11 cellular contexts compared by ENCODE assay signal in genomic region chr5:102666164-102666951, GRCh38.
DNase-seq lines count a peak whose midpoint lies in the region; ATAC-seq, FAIRE-seq and TF ChIP-seq lines count a peak whose summit lies in the region.
"Had no signal": no experiment of that assay in that cellular context is flagged by ENCODE, and none has a peak within 500 bp of the region (broad histone marks: within the 10 kb centered on the region; RNA-seq: fewer than 3 reads in every experiment).

No MANE protein-coding gene starts in this region.

- H3K9me3 ChIP-seq in K562 (replicated peaks; ENCODE audit: control insufficient read depth, insufficient read depth, low read depth, low read length): no peaks in the 10 kb centered on the region
- no peaks in the 10 kb centered on the region for H3K9me3 ChIP-seq in osteoblast (ENCODE audit: low read depth, low read length)
- H3K9me3 ChIP-seq in mucosa of descending colon: no peaks in the 10 kb centered on the region

- no peaks in the 10 kb centered on the region for H3K36me3 ChIP-seq in K562 (ENCODE audit: control insufficient read depth, insufficient read depth, low read length)
- H3K36me3 ChIP-seq in osteoblast (ENCODE audit: insufficient read depth, low read length): no peaks in the 10 kb centered on the region
- no peaks in the 10 kb centered on the region for H3K36me3 ChIP-seq in mucosa of descending colon (ENCODE audit: low read depth)

- POLR2A ChIA-PET in K562 (lab: Yijun Ruan, JAX): interaction anchor here (0.6 kb wide), 1 partner anchor 60 kb away, joined by 3 read pairs; no protein-coding TSS in a partner anchor

- no peak overlapping the region for H3K9ac ChIP-seq in K562 (ENCODE audit: insufficient read depth in 1 of 2, low read depth in 2 of 2, low read length in 2 of 2)

- no peak for TF ChIP-seq POLR2A in K562 (conservative IDR thresholded peaks at IDR 0.05)

- BruUV-seq in K562 (replicated peaks; lab: Mats Ljungman, UMichigan): no TSS peak

- no peaks in the 10 kb centered on the region for H3K9me1 ChIP-seq in K562 (ENCODE audit: control insufficient read depth, insufficient read depth, low read length)

- intact Hi-C loops in K562 (cut with micrococcal nuclease) (no loop called here), mucosa of descending colon (cut with DNase I, micrococcal nuclease) (no loop called here)

- in situ Hi-C loops in K562 (cut with MboI): no loop called here

- H3K4me2 ChIP-seq in K562 (ENCODE audit: insufficient read depth, low read length): no peak overlapping the region
- H3K4me2 ChIP-seq in osteoblast (ENCODE audit: insufficient read depth, low read length): no peak overlapping the region

- no peak for ATAC-seq in K562
- no peak for ATAC-seq in HG02840 (IDR thresholded peaks at IDR 0.05; ENCODE audit: low FRiP score, unreplicated experiment)
- ATAC-seq in mucosa of descending colon: no peak
- ATAC-seq: activated naive CD4-positive, alpha-beta T cell treated with anti-CD3 and anti-CD28 coated beads, Interleukin-2, amount 50 U/mL, for 72 hours had no signal

- H3K4me1 ChIP-seq in K562 (replicated peaks in 1 of 2; ENCODE audit: control insufficient read depth in 2 of 2, insufficient read depth in 2 of 2, low read length in 2 of 2): no peaks in the 10 kb centered on the region; a peak in 1 of 5 replicates
- peaks cover 13% of the 10 kb centered on the region for H3K4me1 ChIP-seq in osteoblast (ENCODE audit: insufficient read depth, low read length)
- no peaks in the 10 kb centered on the region for H3K4me1 ChIP-seq in mucosa of descending colon (ENCODE audit: low read depth)

- H2AFZ ChIP-seq in K562 (ENCODE audit: low read depth, low read length): no peak overlapping the region
- H2AFZ ChIP-seq in osteoblast (ENCODE audit: low read length): no peak overlapping the region

- H4K20me1 ChIP-seq in K562 (replicated peaks; ENCODE audit: control insufficient read depth, insufficient read depth, low read length): no peaks in the 10 kb centered on the region
- H4K20me1 ChIP-seq in osteoblast (ENCODE audit: insufficient read depth, low read length): no peaks in the 10 kb centered on the region

- no peak for TF ChIP-seq RAD21 in K562 (CRISPR knock-in tag; conservative IDR thresholded peaks at IDR 0.05 in 1 of 2, IDR thresholded peaks at IDR 0.05 in 1 of 2)

- TF ChIP-seq CTCF in K562 (IDR thresholded peaks at IDR 0.05 in 2 of 3, conservative IDR thresholded peaks at IDR 0.05 in 1 of 3; ENCODE audit: insufficient read depth in 2 of 3, low read depth in 1 of 3, low read length in 3 of 3) (no peak), osteoblast (IDR thresholded peaks at IDR 0.05; ENCODE audit: extremely low read depth, low read depth, low read length) (no peak), mucosa of descending colon (IDR thresholded peaks at IDR 0.05) (no peak)

- CTCF ChIA-PET in K562 (lab: Yijun Ruan, JAX; ENCODE audit: low intra/inter-chr PET ratio): no interaction called here

- H3K79me2 ChIP-seq in K562 (ENCODE audit: control insufficient read depth, insufficient read depth, low read length): no peaks in the 10 kb centered on the region
- H3K79me2 ChIP-seq in osteoblast (ENCODE audit: insufficient read depth, low read length): no peaks in the 10 kb centered on the region

- H3K4me3 ChIP-seq in K562 (no peak overlapping the region), osteoblast (ENCODE audit: insufficient read depth, low read length) (no peak overlapping the region), mucosa of descending colon (no peak overlapping the region)

- 22% methylated on average over 4 of the region's 4 CpGs for WGBS in K562 (ENCODE audit: insufficient coverage, low coverage, missing lambda C conversion rate)

- peak; percentile 39 for DNase-seq in GM03348 (ENCODE audit: low spot score)
- peak; percentile 36 for DNase-seq in NCI-H2171 (lab: John Stamatoyannopoulos, UW)
- no peak for DNase-seq in K562 (ENCODE audit: extremely low read depth in 1 of 4, low spot score in 3 of 4)
- peak; percentile 23 for DNase-seq in osteoblast (ENCODE audit: insufficient read length, low spot score, missing footprints)
- no peak for DNase-seq in NCI-H2107 (lab: John Stamatoyannopoulos, UW)
- no peak for DNase-seq in mucosa of descending colon
- DNase-seq: activated CD4-positive, alpha-beta T cell treated with anti-CD3 and anti-CD28 coated beads, Interleukin-2, amount 50 U/mL, for 48 hours; NCI-H526; small intestine had no signal

- no peak for FAIRE-seq in K562 (lab: Jason Lieb, UNC)
- FAIRE-seq: small intestine had no signal

- no peak overlapping the region for H3K27ac ChIP-seq in K562 (ENCODE audit: extremely low read depth, low read depth, low read length)
- no peak overlapping the region for H3K27ac ChIP-seq in osteoblast (ENCODE audit: low read depth, low read length)

- TF ChIP-seq EP300 in K562 (IDR thresholded peaks at IDR 0.05; ENCODE audit: low read length): no peak

- no peaks in the 10 kb centered on the region for H3K27me3 ChIP-seq in K562 (ENCODE audit: control insufficient read depth in 2 of 2, insufficient read depth in 2 of 2, low read length in 2 of 2)
- peaks cover 3% of the 10 kb centered on the region for H3K27me3 ChIP-seq in osteoblast (ENCODE audit: insufficient read depth, low read length)

TF ChIP-seq in K562, 482 proteins besides CTCF, POLR2A, EP300 and RAD21:
- peak; percentile 74 for TF ChIP-seq RFX1 (IDR thresholded peaks at IDR 0.05)
- TF ChIP-seq MYNN (IDR thresholded peaks at IDR 0.05): peak; percentile 91
- no peak for TF ChIP-seq MYNN (CRISPR knock-in tag; IDR thresholded peaks at IDR 0.05)
- no peak for TF ChIP-seq PRMT5 (CRISPR knock-in tag; IDR thresholded peaks at IDR 0.05)
- no peak for TF ChIP-seq ZNF274 (IDR thresholded peaks at IDR 0.05; ENCODE audit: borderline replicate concordance, low read depth, low read length)
TF ChIP-seq in K562: peak in this region for 2.

Comparison
In these comparisons a context has a peak if more than half of its experiments do, and no peak if none do; other contexts are left out.
1. DNase-seq: peak in GM03348 (single experiment), NCI-H2171 (single experiment) and osteoblast (single experiment); none in K562 (0 of 4), NCI-H2107 (single experiment) and mucosa of descending colon (0 of 3).